ENCODE assay signal across 11 cellular contexts in the genomic region with DNA sequence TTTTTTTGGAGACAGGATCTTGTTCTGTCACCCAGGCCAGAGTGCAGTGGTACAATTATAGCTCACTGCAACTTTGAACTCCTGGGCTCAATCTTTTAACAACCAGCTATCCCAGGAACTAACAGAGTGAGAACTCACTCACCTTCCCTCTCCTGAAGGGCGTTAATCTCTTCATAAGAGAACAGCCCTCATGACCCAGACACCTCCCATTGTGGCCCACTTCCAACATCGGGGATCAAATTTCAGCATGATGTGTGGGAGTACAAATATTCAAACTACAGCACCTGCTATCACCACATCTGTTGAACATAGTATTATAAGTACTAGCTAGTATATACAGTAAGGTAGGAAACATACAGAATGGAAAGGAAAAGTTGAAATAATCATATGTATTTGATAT.
DNase-seq lines count a peak whose midpoint lies in the region; ATAC-seq and TF ChIP-seq lines count a peak whose summit lies in the region.
"Had no signal": no experiment of that assay in that cellular context is flagged by ENCODE, and none has a peak within 500 bp of the region (broad histone marks: within the 10 kb centered on the region; RNA-seq: fewer than 3 reads in every experiment).

No MANE protein-coding gene starts in this region.

- H3K4me3 ChIP-seq in right atrium auricular region (no peak overlapping the region), GM23338 (no peak overlapping the region)

- H3K27ac ChIP-seq in right atrium auricular region (peak overlapping the region in 1 of 2 donors; percentile 40), GM23338 (ENCODE audit: low read depth) (no peak overlapping the region)
- H3K27ac ChIP-seq: neutrophil had no signal

- TF ChIP-seq CTCF in right atrium auricular region (IDR thresholded peaks at IDR 0.05) (no peak), GM23338 (conservative IDR thresholded peaks at IDR 0.05; ENCODE audit: low read depth in 2 of 2) (no peak)

- no peak overlapping the region; the same call in 1 of the 2 replicates for H3K27ac Mint-ChIP-seq in GM23338
- H3K27ac Mint-ChIP-seq: activated T-helper 1 cell treated with anti-CD3 and anti-CD28 coated beads, Interleukin-12 subunit alpha, Interleukin-12 subunit beta, Interleukin-2, Interleukin-4 antibody, amounts not matched to agents 30 ng/mL and 10 ng/mL and 1 ng/mL, durations not matched to agents 14 hours and 24 hours and 36 hours had no signal

- H3F3A ChIP-seq in GM23338 (replicated peaks; ENCODE audit: low read depth): no peaks in the 10 kb centered on the region

- no peak overlapping the region for H3K4me2 ChIP-seq in GM23338

- H3K36me3 Mint-ChIP-seq in GM23338 (ENCODE audit: low read depth): peaks cover 33% of the 10 kb centered on the region

- H3K79me2 ChIP-seq in GM23338 (replicated peaks; ENCODE audit: insufficient read depth): peaks cover 5% of the 10 kb centered on the region

- H3K9me3 ChIP-seq in right atrium auricular region: peaks cover 0 to 6% of the 10 kb centered on the region in 2 donors
- H3K9me3 ChIP-seq: neutrophil had no signal

- intact Hi-C loops in Right ventricle myocardium superior (cut with DNase I): no loop called here
- intact Hi-C loops in left cardiac atrium (cut with DNase I): no loop called here

- H3K36me3 ChIP-seq in right atrium auricular region (no peaks in the 10 kb centered on the region), GM23338 (ENCODE audit: insufficient read depth) (peaks cover 6% of the 10 kb centered on the region; the same call in 1 of the 2 replicates)
- H3K36me3 ChIP-seq: neutrophil had no signal

- H3K4me3 Mint-ChIP-seq in GM23338: no peak overlapping the region
- H3K4me3 Mint-ChIP-seq: activated T-helper 1 cell treated with anti-CD3 and anti-CD28 coated beads, Interleukin-12 subunit alpha, Interleukin-12 subunit beta, Interleukin-2, Interleukin-4 antibody, amounts not matched to agents 30 ng/mL and 10 ng/mL and 1 ng/mL, durations not matched to agents 14 hours and 24 hours and 36 hours had no signal

- H2AFZ ChIP-seq in GM23338: no peak overlapping the region

- no peak for DNase-seq in Right ventricle myocardium superior
- no peak for DNase-seq in right atrium auricular region (ENCODE audit: low spot score)
- peak; percentile 15 for DNase-seq in NCI-H69 (lab: John Stamatoyannopoulos, UW)
- no peak for DNase-seq in left cardiac atrium
- DNase-seq in SKM-1 treated with dmso at 0.1 percent for 144 hours (lab: John Stamatoyannopoulos, UW; ENCODE audit: unreplicated experiment): no peak
- DNase-seq in GM23338 (ENCODE audit: low spot score): no peak
- no peak for DNase-seq in stimulated activated CD4-positive, alpha-beta T cell treated with anti-CD3 and anti-CD28 coated beads, Interleukin-15, amount 100 ng/mL, for 24 hours
- DNase-seq in activated CD8-positive, alpha-beta memory T cell treated with anti-CD3 and anti-CD28 coated beads for 24 hours: no peak
- DNase-seq: head of caudate nucleus had no signal

- peaks cover 10% of the 10 kb centered on the region for H3K27me3 Mint-ChIP-seq in GM23338 (ENCODE audit: insufficient read depth, low read depth, poor library complexity)

- ATAC-seq in Right ventricle myocardium superior (ENCODE audit: poor library complexity) (peak; percentile 79), left cardiac atrium (peak; percentile 62 to 67), GM23338 (no peak)

- H4K20me1 ChIP-seq in GM23338 (replicated peaks; ENCODE audit: insufficient read depth): no peaks in the 10 kb centered on the region

- no peaks in the 10 kb centered on the region for H3K9me2 ChIP-seq in GM23338 (ENCODE audit: insufficient read depth)

- peaks cover 13% of the 10 kb centered on the region for H3K4me1 Mint-ChIP-seq in GM23338

- H3K4me1 ChIP-seq in right atrium auricular region (peaks cover 0 to 5% of the 10 kb centered on the region in 2 donors), GM23338 (ENCODE audit: insufficient read depth) (no peaks in the 10 kb centered on the region; the same call in 1 of the 2 replicates)

- no peaks in the 10 kb centered on the region for H3K27me3 ChIP-seq in right atrium auricular region
- H3K27me3 ChIP-seq in GM23338 (ENCODE audit: insufficient read depth): no peaks in the 10 kb centered on the region
- H3K27me3 ChIP-seq: neutrophil had no signal

- H3K9me3 Mint-ChIP-seq in GM23338: peaks cover 42% of the 10 kb centered on the region

TF ChIP-seq in GM23338, 12 proteins besides CTCF, POLR2A, EP300 and RAD21:
- no peak for TF ChIP-seq EZH2phosphoT487 (IDR thresholded peaks at IDR 0.05; ENCODE audit: unreplicated experiment)
- TF ChIP-seq STAT1 (IDR thresholded peaks at IDR 0.05; ENCODE audit: unreplicated experiment): no peak
- TF ChIP-seq POLR2AphosphoS5 (IDR thresholded peaks at IDR 0.05; ENCODE audit: low read depth): no peak
- TF ChIP-seq REST (IDR thresholded peaks at IDR 0.05; ENCODE audit: unreplicated experiment): no peak
- no peak for TF ChIP-seq JUNB (IDR thresholded peaks at IDR 0.05; ENCODE audit: unreplicated experiment)
